22 cellular contexts compared by ENCODE assay signal in genomic region chr2:185274718-185275484, GRCh38.
"Had no signal": no experiment of that assay in that cellular context is flagged by ENCODE, and none has a peak within 500 bp of the region (broad histone marks: within the 10 kb centered on the region; RNA-seq: fewer than 3 reads in every experiment).

No MANE protein-coding gene starts in this region.

- H3K27me3 Mint-ChIP-seq: memory B cell, progenitor cell of endocrine pancreas had no signal

- H3K4me1 ChIP-seq: esophagus squamous epithelium, gastroesophageal sphincter, left ventricle myocardium inferior, lower lobe of right lung had no signal

- H3K36me3 ChIP-seq: esophagus squamous epithelium, gastroesophageal sphincter, left ventricle myocardium inferior, lower lobe of right lung, ovary had no signal

- H3K4me3 Mint-ChIP-seq: memory B cell, mesothelial cell of epicardium, natural killer cell, neural crest cell had no signal

- H3K4me1 Mint-ChIP-seq: memory B cell, mesothelial cell of epicardium, natural killer cell, neural crest cell had no signal

- H3K36me3 Mint-ChIP-seq: memory B cell, mesothelial cell of epicardium, natural killer cell had no signal

- H3K4me3 ChIP-seq: esophagus squamous epithelium, gastroesophageal sphincter, hepatocyte, left ventricle myocardium inferior, lower lobe of right lung, ovary had no signal

- H3K9me3 Mint-ChIP-seq: memory B cell, mesothelial cell of epicardium, neural crest cell had no signal

- H3K27ac Mint-ChIP-seq: memory B cell, mesothelial cell of epicardium, natural killer cell, progenitor cell of endocrine pancreas had no signal

- DNase-seq: dermis blood vessel endothelial cell; esophagus squamous epithelium; foreskin fibroblast; head of caudate nucleus; kidney; left cardiac atrium; left ventricle myocardium inferior; lower lobe of right lung; natural killer cell; nucleus accumbens; ovary; right cardiac atrium; small intestine; stimulated activated CD4-positive, alpha-beta T cell treated with anti-CD3 and anti-CD28 coated beads, Interleukin-12 subunit alpha, Interleukin-12 subunit beta, amount 100 ng/mL, for 4 hours; stimulated activated naive CD4-positive, alpha-beta T cell treated with Interleukin-2 at 50 U/mL for 16 hours; trophoblast cell had no signal

- H3K27me3 ChIP-seq: esophagus squamous epithelium, gastroesophageal sphincter, hepatocyte had no signal

- ATAC-seq: gastroesophageal sphincter, left cardiac atrium, lower lobe of right lung, natural killer cell, right cardiac atrium had no signal

- H3K27ac ChIP-seq: esophagus squamous epithelium, gastroesophageal sphincter, hepatocyte, left ventricle myocardium inferior, lower lobe of right lung, ovary had no signal

- H3K9me3 ChIP-seq: esophagus squamous epithelium, gastroesophageal sphincter, left ventricle myocardium inferior, lower lobe of right lung, ovary had no signal
